ENCODE assay signal across 8 cellular contexts in the genomic region with DNA sequence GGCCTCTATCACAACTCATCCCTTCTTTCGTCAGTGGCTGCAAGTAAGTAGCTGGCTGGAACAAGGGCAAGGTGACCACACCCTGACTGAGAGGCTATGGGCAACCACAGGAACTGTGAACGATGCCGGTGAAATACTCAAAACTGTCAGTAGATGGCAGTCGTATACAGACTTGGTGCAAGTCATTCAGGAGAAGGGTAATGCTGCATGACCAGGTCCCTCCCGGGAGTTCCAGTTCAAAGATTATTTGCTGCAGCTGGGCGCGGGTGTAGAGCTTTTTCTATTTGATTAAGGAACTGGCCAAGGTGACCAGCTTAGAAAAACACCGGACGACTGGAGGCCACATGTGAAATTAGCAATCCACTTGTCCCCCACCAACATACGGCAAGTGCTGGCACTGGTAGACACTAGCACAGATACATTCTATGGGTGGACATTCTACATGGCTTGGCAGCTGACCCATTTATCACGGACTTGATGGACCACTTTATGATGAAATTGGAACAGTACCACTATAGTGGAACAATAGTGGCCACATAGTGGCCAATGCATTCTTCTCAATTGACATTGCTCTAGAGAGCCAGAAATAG.
DNase-seq lines count a peak whose midpoint lies in the region; ATAC-seq, FAIRE-seq and TF ChIP-seq lines count a peak whose summit lies in the region.

No MANE protein-coding gene starts in this region.

- H3K27me3 Mint-ChIP-seq in activated CD4-positive, alpha-beta T cell treated with anti-CD3 and anti-CD28 coated beads, Interleukin-2, amount 10 ng/mL, durations not matched to agents 24 days and 14 days: no peaks in the 10 kb centered on the region

- TF ChIP-seq POLR2A in testis (IDR thresholded peaks at IDR 0.05): no peak

- no peaks in the 10 kb centered on the region for H3K4me1 ChIP-seq in kidney (ENCODE audit: control insufficient read depth in 1 of 2, insufficient read depth in 1 of 2, low read depth in 1 of 2, low read length in 2 of 2)
- H3K4me1 ChIP-seq in testis: no peaks in the 10 kb centered on the region

- no peaks in the 10 kb centered on the region for H3K27me3 ChIP-seq in testis

- H3K36me3 ChIP-seq in kidney (ENCODE audit: control insufficient read depth in 1 of 2, insufficient read depth in 2 of 2, low read length in 2 of 2) (no peaks in the 10 kb centered on the region), testis (ENCODE audit: low read depth, missing control alignments) (no peaks in the 10 kb centered on the region)

- peak; percentile 87 for DNase-seq in activated CD4-positive, alpha-beta T cell treated with anti-CD3 and anti-CD28 coated beads, Interleukin-2, amount 10 ng/mL, durations not matched to agents 24 days and 14 days
- no peak for DNase-seq in activated CD4-positive, alpha-beta T cell treated with anti-CD3 and anti-CD28 coated beads, Interleukin-2, amount 50 U/mL, for 1 hour
- DNase-seq in NOMO-1 (lab: John Stamatoyannopoulos, UW; ENCODE audit: unreplicated experiment in 2 of 2): peak; percentile 53 to 60
- DNase-seq in astrocyte of the spinal cord (ENCODE audit: low read depth, low spot score): peak; percentile 83
- DNase-seq in kidney: no peak
- peak; percentile 83 for DNase-seq in testis

- FAIRE-seq in kidney (lab: Jason Lieb, UNC): peak; percentile 52

- H3K9ac ChIP-seq in kidney (ENCODE audit: low read length in 2 of 2): no peak overlapping the region

- no peak overlapping the region for H3K4me3 Mint-ChIP-seq in activated CD4-positive, alpha-beta T cell treated with anti-CD3 and anti-CD28 coated beads, Interleukin-2, amount 10 ng/mL, durations not matched to agents 24 days and 14 days

- H3K4me1 Mint-ChIP-seq in activated CD4-positive, alpha-beta T cell treated with anti-CD3 and anti-CD28 coated beads, Interleukin-2, amount 10 ng/mL, durations not matched to agents 24 days and 14 days: no peaks in the 10 kb centered on the region

- ATAC-seq in GM21423 (IDR thresholded peaks at IDR 0.05; ENCODE audit: unreplicated experiment): peak; percentile 96
- ATAC-seq in HG03520 (IDR thresholded peaks at IDR 0.05; ENCODE audit: unreplicated experiment): peak; percentile 99

- TF ChIP-seq CTCF in astrocyte of the spinal cord (IDR thresholded peaks at IDR 0.05; ENCODE audit: low read depth, low read length) (peak; percentile 70), kidney (IDR thresholded peaks at IDR 0.05; ENCODE audit: borderline replicate concordance, extremely low read depth, insufficient read depth) (peak; percentile 78), testis (IDR thresholded peaks at IDR 0.05) (peak in 2 of 3 experiments; percentile 49 to 61)

- in situ Hi-C loops in astrocyte of the spinal cord (cut with HindIII; ENCODE audit: low sequenced_read_pairs): no loop called here

- H3K36me3 Mint-ChIP-seq in activated CD4-positive, alpha-beta T cell treated with anti-CD3 and anti-CD28 coated beads, Interleukin-2, amount 10 ng/mL, durations not matched to agents 24 days and 14 days (ENCODE audit: low read depth): no peaks in the 10 kb centered on the region

- H3K27ac Mint-ChIP-seq in activated CD4-positive, alpha-beta T cell treated with anti-CD3 and anti-CD28 coated beads, Interleukin-2, amount 10 ng/mL, durations not matched to agents 24 days and 14 days: no peak overlapping the region

- H3K9me3 Mint-ChIP-seq in activated CD4-positive, alpha-beta T cell treated with anti-CD3 and anti-CD28 coated beads, Interleukin-2, amount 10 ng/mL, durations not matched to agents 24 days and 14 days: no peaks in the 10 kb centered on the region

- WGBS in testis, 2 donors: 40 to 50% methylated on average over 7 to 11 of the region's 11 CpGs

- H3K27ac ChIP-seq in kidney (ENCODE audit: low read depth in 2 of 2, low read length in 2 of 2) (no peak overlapping the region), testis (no peak overlapping the region)

- intact Hi-C loops in activated CD4-positive, alpha-beta T cell treated with anti-CD3 and anti-CD28 coated beads, Interleukin-2, amount 10 ng/mL, durations not matched to agents 24 days and 14 days (cut with micrococcal nuclease): loop anchor here (2.0 kb wide), 2 partner anchors 1866 to 1912 kb away; no protein-coding TSS in a partner anchor
- intact Hi-C loops in kidney (cut with DNase I): no loop called here
- intact Hi-C loops in testis (cut with DNase I; ENCODE audit: low total_unique reads): no loop called here

- H3K4me3 ChIP-seq in astrocyte of the spinal cord (ENCODE audit: low read depth, low read length): no peak overlapping the region
- no peak overlapping the region for H3K4me3 ChIP-seq in kidney (ENCODE audit: low read length in 2 of 2)
- H3K4me3 ChIP-seq in testis: no peak overlapping the region

- no peaks in the 10 kb centered on the region for H3K9me3 ChIP-seq in kidney (ENCODE audit: control insufficient read depth in 1 of 2, low read length in 2 of 2)
- H3K9me3 ChIP-seq in testis: no peaks in the 10 kb centered on the region

Comparison
In these comparisons a context has a peak if more than half of its experiments do, and no peak if none do; other contexts are left out.
1. DNase-seq: peak in activated CD4-positive, alpha-beta T cell treated with anti-CD3 and anti-CD28 coated beads, Interleukin-2, amount 10 ng/mL, durations not matched to agents 24 days and 14 days (single experiment), NOMO-1 (2 of 2), astrocyte of the spinal cord (single experiment) and testis (single experiment); none in activated CD4-positive, alpha-beta T cell treated with anti-CD3 and anti-CD28 coated beads, Interleukin-2, amount 50 U/mL, for 1 hour (single experiment) and kidney (single experiment).
2. Peak in every context shown above with its lines, with median percentiles within 50 percentile points of each other: CTCF ChIP-seq.